ENCODE assay signal across 17 cellular contexts in genomic region chr9:17744786-17745185, GRCh38.
A peak's percentile ranks its signal among the peaks of the same experiment; 100 is the strongest.
DNase-seq lines count a peak whose midpoint lies in the region; ATAC-seq and TF ChIP-seq lines count a peak whose summit lies in the region.
"Had no signal": no experiment of that assay in that cellular context is flagged by ENCODE, and none has a peak within 500 bp of the region (broad histone marks: within the 10 kb centered on the region; RNA-seq: fewer than 3 reads in every experiment).

No MANE protein-coding gene starts in this region.

- peaks cover 0 to 5% of the 10 kb centered on the region in 2 donors for H3K36me3 Mint-ChIP-seq in activated naive CD4-positive, alpha-beta T cell treated with anti-CD3 and anti-CD28 coated beads, Interleukin-2, amount 50 U/mL, for 72 hours
- H3K36me3 Mint-ChIP-seq: natural killer cell had no signal

- no peaks in the 10 kb centered on the region for H3K9me2 ChIP-seq in PC-9 (ENCODE audit: insufficient read depth)

- CTCF ChIA-PET in PC-9 (lab: Charles Lee), result no interaction called here

- H3K9me3 Mint-ChIP-seq in activated naive CD4-positive, alpha-beta T cell treated with anti-CD3 and anti-CD28 coated beads, Interleukin-2, amount 50 U/mL, for 72 hours, result peaks cover 18 to 24% of the 10 kb centered on the region in 2 donors

- H3K27ac ChIP-seq in PC-9, result no peak overlapping the region
- H3K27ac ChIP-seq: brain microvascular endothelial cell, thoracic aorta had no signal

- POLR2A ChIA-PET in PC-9 (lab: Charles Lee; ENCODE audit: unreplicated experiment), result no interaction called here

- H3F3A ChIP-seq in PC-9 (ENCODE audit: insufficient read depth, low read depth), result no peaks in the 10 kb centered on the region

- H4K20me1 ChIP-seq in PC-9 (ENCODE audit: insufficient read depth), result no peaks in the 10 kb centered on the region

- no peak overlapping the region for H3K4me2 ChIP-seq in PC-9

- intact Hi-C loops in PC-9 (cut with micrococcal nuclease; ENCODE audit: unreplicated experiment), result no loop called here

- no peak overlapping the region for H2AFZ ChIP-seq in PC-9

- no peaks in the 10 kb centered on the region for H3K79me2 ChIP-seq in PC-9 (ENCODE audit: low read depth)

- BruUV-seq in PC-9 (replicated peaks; lab: Mats Ljungman, UMichigan), result no TSS peak

- H3K27me3 ChIP-seq in NT2/D1 (ENCODE audit: insufficient read depth, insufficient read length) (no peaks in the 10 kb centered on the region), PC-9 (ENCODE audit: insufficient read depth, low read depth) (no peaks in the 10 kb centered on the region)
- H3K27me3 ChIP-seq: brain microvascular endothelial cell had no signal

- no peaks in the 10 kb centered on the region for H3K4me1 ChIP-seq in NT2/D1 (ENCODE audit: insufficient read depth, insufficient read length)
- H3K4me1 ChIP-seq in PC-9 (replicated peaks; ENCODE audit: insufficient read depth), result no peaks in the 10 kb centered on the region

- H3K4me3 ChIP-seq in NT2/D1 (ENCODE audit: insufficient read length, low read depth) (no peak overlapping the region), PC-9 (no peak overlapping the region)
- H3K4me3 ChIP-seq: thoracic aorta had no signal

- ATAC-seq in activated naive CD4-positive, alpha-beta T cell treated with anti-CD3 and anti-CD28 coated beads, Interleukin-2, amount 50 U/mL, for 72 hours, result no peak
- ATAC-seq in HG02571 (IDR thresholded peaks at IDR 0.05; ENCODE audit: unreplicated experiment), result no peak
- ATAC-seq: activated CD4-positive, CD25-positive, alpha-beta regulatory T cell treated with anti-CD3 and anti-CD28 coated beads, Interleukin-2, amount 50 U/mL, for 24 hours; natural killer cell had no signal

- H3K9me3 ChIP-seq in NT2/D1 (ENCODE audit: insufficient read depth, low read length) (no peaks in the 10 kb centered on the region), PC-9 (ENCODE audit: insufficient read depth, low read depth) (no peaks in the 10 kb centered on the region)
- H3K9me3 ChIP-seq: thoracic aorta had no signal

- peak; percentile 23 for DNase-seq in GM03348 (ENCODE audit: low spot score)
- peak; percentile 33 for DNase-seq in NT2/D1 (ENCODE audit: low read depth, low spot score)
- DNase-seq in ecto neural progenitor cell (ENCODE audit: low spot score), result peak; percentile 54
- peak; percentile 11 to 43 for DNase-seq in lung microvascular endothelial cell (ENCODE audit: low read depth in 2 of 2)
- no peak for DNase-seq in activated naive CD4-positive, alpha-beta T cell treated with anti-CD3 and anti-CD28 coated beads, Interleukin-2, amount 50 U/mL, for 72 hours (ENCODE audit: low spot score in 2 of 2)
- DNase-seq in NCI-H1436 (lab: John Stamatoyannopoulos, UW), result no peak
- no peak for DNase-seq in PC-9
- DNase-seq: activated T-cell treated with anti-CD3 and anti-CD28 coated beads, Interleukin-2, amount 50 U/mL, for 48 hours; brain microvascular endothelial cell; natural killer cell; NCI-H1048; NCI-H510A; SHP77; small intestine had no signal

- H3K9ac ChIP-seq in NT2/D1 (ENCODE audit: insufficient read length, low read depth), result no peak overlapping the region

- H3K36me3 ChIP-seq in NT2/D1 (ENCODE audit: insufficient read depth, insufficient read length, low read length) (no peaks in the 10 kb centered on the region), PC-9 (ENCODE audit: low read depth) (no peaks in the 10 kb centered on the region)
- H3K36me3 ChIP-seq: brain microvascular endothelial cell, thoracic aorta had no signal

- no peak for TF ChIP-seq CTCF in PC-9 (conservative IDR thresholded peaks at IDR 0.05)

- H3K27ac Mint-ChIP-seq in activated naive CD4-positive, alpha-beta T cell treated with anti-CD3 and anti-CD28 coated beads, Interleukin-2, amount 50 U/mL, for 72 hours, result no peak overlapping the region
- H3K27ac Mint-ChIP-seq: natural killer cell had no signal

Comparison
In these comparisons a context has a peak if more than half of its experiments do, and no peak if none do; other contexts are left out.
1. DNase-seq: peak in GM03348 (single experiment), NT2/D1 (single experiment), ecto neural progenitor cell (single experiment) and lung microvascular endothelial cell (2 of 2); none in activated naive CD4-positive, alpha-beta T cell treated with anti-CD3 and anti-CD28 coated beads, Interleukin-2, amount 50 U/mL, for 72 hours (0 of 2), NCI-H1436 (single experiment) and PC-9 (0 of 2).